Comparison of ENCODE assay signal across 13 cellular contexts in the genomic region with DNA sequence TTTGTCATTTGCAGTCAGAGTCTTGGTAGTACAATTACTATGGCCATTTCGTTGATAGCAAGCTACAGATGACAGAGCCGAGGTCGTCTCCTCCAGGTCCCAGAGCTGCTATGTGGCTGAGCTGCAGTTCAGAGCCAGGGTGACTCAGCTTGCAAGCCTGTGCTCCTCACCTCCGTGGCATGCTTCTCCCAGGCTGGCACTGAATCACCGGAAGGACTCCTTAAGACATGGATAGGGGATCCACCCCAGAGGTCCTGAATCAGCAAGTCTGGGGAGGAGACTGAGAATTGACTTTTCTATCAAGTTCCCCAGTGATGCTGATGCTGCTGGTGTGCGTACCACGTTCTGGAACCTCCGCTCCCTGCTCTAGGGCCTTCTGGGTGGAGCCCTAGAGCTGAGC.
DNase-seq lines count a peak whose midpoint lies in the region; ATAC-seq and TF ChIP-seq lines count a peak whose summit lies in the region.
"Had no signal": no experiment of that assay in that cellular context is flagged by ENCODE, and none has a peak within 500 bp of the region (broad histone marks: within the 10 kb centered on the region; RNA-seq: fewer than 3 reads in every experiment).

No MANE protein-coding gene starts in this region.

- no peak overlapping the region for H2AFZ ChIP-seq in PC-9
- H2AFZ ChIP-seq in parathyroid adenoma = peak overlapping the region; percentile 62

- H3K9me3 ChIP-seq in PC-9 (ENCODE audit: insufficient read depth, low read depth) (no peaks in the 10 kb centered on the region), parathyroid adenoma (ENCODE audit: control insufficient read depth, low read length) (no peaks in the 10 kb centered on the region), HAP-1 (no peaks in the 10 kb centered on the region)
- H3K9me3 ChIP-seq: right atrium auricular region had no signal

- H3K27me3 ChIP-seq in PC-9 (ENCODE audit: insufficient read depth, low read depth) (peaks cover 47% of the 10 kb centered on the region), parathyroid adenoma (ENCODE audit: control insufficient read depth, insufficient read depth, low read length) (no peaks in the 10 kb centered on the region), HAP-1 (ENCODE audit: low read depth) (no peaks in the 10 kb centered on the region)
- H3K27me3 ChIP-seq: right atrium auricular region had no signal

- H3K4me2 ChIP-seq in PC-9 = no peak overlapping the region
- H3K4me2 ChIP-seq in parathyroid adenoma (ENCODE audit: low read length) = no peak overlapping the region

- DNase-seq in EH (ENCODE audit: low read depth) = peak; percentile 98
- DNase-seq in PC-9 = peak; percentile 9 to 72
- peak; percentile 78 for DNase-seq in epithelial cell of proximal tubule (ENCODE audit: low read depth)
- no peak for DNase-seq in HAP-1 (ENCODE audit: low spot score in 2 of 2)
- DNase-seq in stimulated activated CD8-positive, alpha-beta memory T cell treated with anti-CD3 and anti-CD28 coated beads, Interleukin-4, amount 100 ng/mL, for 48 hours = no peak
- DNase-seq: activated CD4-positive, alpha-beta memory T cell treated with anti-CD3 and anti-CD28 coated beads, Interleukin-2, amount 10 ng/mL, durations not matched to agents 7 days and 5 days; anterior cingulate cortex; NCI-H69 had no signal

- POLR2A ChIA-PET in PC-9 (lab: Charles Lee; ENCODE audit: unreplicated experiment) = interaction anchor here (0.7 kb wide), 1 partner anchor 1685 kb away, joined by 3 read pairs; no protein-coding TSS in a partner anchor

- no peaks in the 10 kb centered on the region for H3K9me2 ChIP-seq in PC-9 (ENCODE audit: insufficient read depth)

- H3K4me1 ChIP-seq in PC-9 (replicated peaks; ENCODE audit: insufficient read depth) (no peaks in the 10 kb centered on the region), parathyroid adenoma (peaks cover 5% of the 10 kb centered on the region), HAP-1 (no peaks in the 10 kb centered on the region)
- H3K4me1 ChIP-seq: right atrium auricular region had no signal

- no peak overlapping the region for H3K9ac ChIP-seq in parathyroid adenoma

- H4K20me1 ChIP-seq in PC-9 (ENCODE audit: insufficient read depth) = no peaks in the 10 kb centered on the region

- no peaks in the 10 kb centered on the region for H3F3A ChIP-seq in PC-9 (ENCODE audit: insufficient read depth, low read depth)

- H3K4me3 ChIP-seq in PC-9 = no peak overlapping the region
- no peak overlapping the region for H3K4me3 ChIP-seq in epithelial cell of proximal tubule (ENCODE audit: low read depth, low read length)
- no peak overlapping the region for H3K4me3 ChIP-seq in parathyroid adenoma (ENCODE audit: low read depth, low read length)
- H3K4me3 ChIP-seq in HAP-1 = no peak overlapping the region
- H3K4me3 ChIP-seq: lung, right atrium auricular region had no signal

- BruUV-seq in PC-9 (replicated peaks; lab: Mats Ljungman, UMichigan) = no TSS peak

- H3K79me2 ChIP-seq in PC-9 (ENCODE audit: low read depth) = no peaks in the 10 kb centered on the region
- no peaks in the 10 kb centered on the region for H3K79me2 ChIP-seq in parathyroid adenoma

- intact Hi-C loops in PC-9 (cut with micrococcal nuclease; ENCODE audit: unreplicated experiment) = no loop called here

- CTCF ChIA-PET in PC-9 (lab: Charles Lee) = interaction anchor here (0.6 kb wide), 1 partner anchor 296 kb away, joined by 5 read pairs; no protein-coding TSS in a partner anchor

- H3K36me3 ChIP-seq in PC-9 (ENCODE audit: low read depth) (no peaks in the 10 kb centered on the region), parathyroid adenoma (ENCODE audit: control insufficient read depth, insufficient read depth, low read length) (no peaks in the 10 kb centered on the region), HAP-1 (replicated peaks) (no peaks in the 10 kb centered on the region)
- H3K36me3 ChIP-seq: right atrium auricular region had no signal

- ATAC-seq in GM19455 (IDR thresholded peaks at IDR 0.05; ENCODE audit: unreplicated experiment) (no peak), HG03139 (IDR thresholded peaks at IDR 0.05; ENCODE audit: unreplicated experiment) (no peak)

- TF ChIP-seq CTCF in PC-9 (conservative IDR thresholded peaks at IDR 0.05) (no peak), epithelial cell of proximal tubule (conservative IDR thresholded peaks at IDR 0.05; ENCODE audit: low read depth, low read length) (no peak), parathyroid adenoma (IDR thresholded peaks at IDR 0.05) (no peak)

- in situ Hi-C loops in HAP-1 (cut with MboI; ENCODE audit: low sequenced_read_pairs) = no loop called here

- H3K27ac ChIP-seq in PC-9 = no peak overlapping the region
- no peak overlapping the region for H3K27ac ChIP-seq in parathyroid adenoma
- H3K27ac ChIP-seq: right atrium auricular region had no signal

Comparison
In these comparisons a context has a peak if more than half of its experiments do, and no peak if none do; other contexts are left out.
1. DNase-seq: peak in EH (single experiment), PC-9 (2 of 2) and epithelial cell of proximal tubule (single experiment); none in HAP-1 (0 of 2) and stimulated activated CD8-positive, alpha-beta memory T cell treated with anti-CD3 and anti-CD28 coated beads, Interleukin-4, amount 100 ng/mL, for 48 hours (single experiment).